1 cellular context compared by ENCODE assay signal in the genomic region with DNA sequence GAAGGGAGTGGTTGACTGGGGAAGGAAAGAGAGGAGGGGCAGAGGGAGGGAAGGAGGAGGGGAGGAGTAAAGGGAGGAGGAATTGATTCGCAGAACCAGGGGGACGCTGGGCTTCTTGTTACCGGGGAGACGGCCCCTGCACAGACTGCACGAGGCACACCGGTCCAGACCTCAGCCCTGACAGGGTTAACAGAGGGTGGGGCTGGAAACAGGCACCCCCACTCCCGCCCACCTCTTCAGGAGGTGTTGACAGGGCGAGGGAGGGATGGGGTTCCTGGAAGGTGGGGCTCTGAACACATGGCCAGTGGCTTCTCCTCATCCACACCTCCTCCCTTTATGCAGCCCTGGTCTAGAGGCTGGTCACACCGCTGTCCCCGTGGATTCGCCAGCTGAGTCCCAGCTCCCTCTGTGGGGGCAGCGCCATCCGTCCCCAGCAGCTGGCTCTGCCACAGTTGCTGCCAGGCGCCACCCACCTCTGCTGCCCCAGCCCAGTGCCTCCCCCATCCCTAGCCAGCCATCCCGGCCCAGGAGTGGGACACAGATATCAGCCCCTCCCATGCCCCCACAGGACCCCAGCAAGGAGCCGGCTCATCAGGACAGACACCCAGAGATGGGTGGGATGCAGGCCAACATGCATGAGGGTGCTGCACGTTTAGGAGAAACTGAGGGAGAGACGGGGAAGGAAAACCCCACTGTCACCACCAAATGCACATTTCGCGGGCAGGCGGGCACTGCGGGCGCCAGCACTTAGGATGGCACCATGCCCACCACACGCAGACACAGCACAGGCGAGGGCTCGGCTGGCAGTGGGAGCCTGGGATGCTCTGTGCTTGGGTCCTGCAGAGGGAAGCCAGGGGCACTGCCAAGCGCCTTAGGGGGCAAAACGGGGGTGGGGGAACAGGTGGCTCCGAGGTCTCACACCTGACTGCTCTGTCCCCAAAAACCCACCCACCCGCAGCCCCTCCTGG.
TF ChIP-seq lines count a peak whose summit lies in the region.

No MANE protein-coding gene starts in this region.

TF ChIP-seq in IMR-90, 13 proteins besides CTCF, POLR2A, EP300 and RAD21 (continued from another document):
- no peak for TF ChIP-seq USF2 (IDR thresholded peaks at IDR 0.05; ENCODE audit: low read depth, low read length)
- TF ChIP-seq FOS (IDR thresholded peaks at IDR 0.05; ENCODE audit: low read depth, low read length): no peak
- no peak for TF ChIP-seq CHD1 (IDR thresholded peaks at IDR 0.05; ENCODE audit: low read depth, low read length)
- TF ChIP-seq MAZ (IDR thresholded peaks at IDR 0.05; ENCODE audit: borderline replicate concordance, low read depth, low read length): no peak
- no peak for TF ChIP-seq RCOR1 (IDR thresholded peaks at IDR 0.05; ENCODE audit: insufficient replicate concordance, low read length)
- TF ChIP-seq, protein P1, sequence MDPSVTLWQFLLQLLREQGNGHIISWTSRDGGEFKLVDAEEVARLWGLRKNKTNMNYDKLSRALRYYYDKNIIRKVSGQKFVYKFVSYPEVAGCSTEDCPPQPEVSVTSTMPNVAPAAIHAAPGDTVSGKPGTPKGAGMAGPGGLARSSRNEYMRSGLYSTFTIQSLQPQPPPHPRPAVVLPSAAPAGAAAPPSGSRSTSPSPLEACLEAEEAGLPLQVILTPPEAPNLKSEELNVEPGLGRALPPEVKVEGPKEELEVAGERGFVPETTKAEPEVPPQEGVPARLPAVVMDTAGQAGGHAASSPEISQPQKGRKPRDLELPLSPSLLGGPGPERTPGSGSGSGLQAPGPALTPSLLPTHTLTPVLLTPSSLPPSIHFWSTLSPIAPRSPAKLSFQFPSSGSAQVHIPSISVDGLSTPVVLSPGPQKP (IDR thresholded peaks at IDR 0.05; ENCODE audit: borderline replicate concordance, low read depth, low read length): no peak
- TF ChIP-seq RFX5 (IDR thresholded peaks at IDR 0.05; ENCODE audit: low read depth, low read length): no peak
